In genomic region chr5:69265931-69266330, GRCh38 we compare ENCODE assay signal across 9 cellular contexts. TPM values are rescaled to one million over a fixed set of nuclear protein-coding genes. Genes with fewer than 3 reads are reported as not detected.
DNase-seq lines count a peak whose midpoint lies in the region; ATAC-seq and TF ChIP-seq lines count a peak whose summit lies in the region.
"Had no signal": no experiment of that assay in that cellular context is flagged by ENCODE, and none has a peak within 500 bp of the region (broad histone marks: within the 10 kb centered on the region; RNA-seq: fewer than 3 reads in every experiment).

No MANE protein-coding gene starts in this region.

- H3K9me2 ChIP-seq in GM23248 (ENCODE audit: insufficient read depth), result no peaks in the 10 kb centered on the region

- TF ChIP-seq CTCF in Caco-2 (IDR thresholded peaks at IDR 0.05; ENCODE audit: insufficient read depth in 1 of 2, low read depth in 1 of 2, low read length in 1 of 2, severe bottlenecking in 1 of 2, unreplicated experiment in 1 of 2), result peak; percentile 40 to 49
- peak; percentile 26; the same call in 1 of the 2 replicates for TF ChIP-seq CTCF in WI38 (IDR thresholded peaks at IDR 0.05; ENCODE audit: low read depth, low read length)
- TF ChIP-seq CTCF in kidney epithelial cell (IDR thresholded peaks at IDR 0.05; ENCODE audit: insufficient read depth, low read length, poor library complexity, severe bottlenecking), result peak; percentile 37
- TF ChIP-seq CTCF in gastroesophageal sphincter (IDR thresholded peaks at IDR 0.05), result no peak

- H3K79me2 ChIP-seq in GM23248 (ENCODE audit: insufficient read depth), result peaks cover 16% of the 10 kb centered on the region; the same call in 1 of the 2 replicates

- H3K4me3 Mint-ChIP-seq in Caco-2 (ENCODE audit: unreplicated experiment), result no peak overlapping the region

- H3K4me1 ChIP-seq in Caco-2 (no peaks in the 10 kb centered on the region), GM23248 (ENCODE audit: insufficient read depth) (peaks cover 6% of the 10 kb centered on the region), gastroesophageal sphincter (no peaks in the 10 kb centered on the region)

- H2AFZ ChIP-seq in GM23248, result no peak overlapping the region

- in situ Hi-C loops in GM23248 (cut with MboI), result no loop called here

- no peaks in the 10 kb centered on the region for H3K27me3 Mint-ChIP-seq in Caco-2 (ENCODE audit: insufficient read depth, unreplicated experiment)

- H3K9ac ChIP-seq in GM23248, result no peak overlapping the region

- POLR2A ChIA-PET in Caco-2 (lab: Charles Lee), result no interaction called here

- intact Hi-C loops in Caco-2 (cut with micrococcal nuclease; ENCODE audit: unreplicated experiment), result no loop called here
- intact Hi-C loops in Right ventricle myocardium superior (cut with DNase I), result no loop called here

- H3K27me3 ChIP-seq in Caco-2 (replicated peaks; ENCODE audit: control insufficient read depth, insufficient read depth, low read length), result no peaks in the 10 kb centered on the region
- no peaks in the 10 kb centered on the region for H3K27me3 ChIP-seq in GM23248 (replicated peaks; ENCODE audit: insufficient read depth)
- H3K27me3 ChIP-seq in kidney epithelial cell (ENCODE audit: control insufficient read depth, insufficient read depth, low read length), result no peaks in the 10 kb centered on the region
- H3K27me3 ChIP-seq in gastroesophageal sphincter, result no peaks in the 10 kb centered on the region

- DNase-seq in Caco-2 (peak; percentile 52 to 59), GM23248 (peak; percentile 25), kidney epithelial cell (ENCODE audit: low read depth) (no peak), Right ventricle myocardium superior (no peak)
- DNase-seq: left cardiac atrium, NCI-H1694 had no signal

- BruUV-seq in Caco-2 (replicated peaks; lab: Mats Ljungman, UMichigan), result no TSS peak

- H3K4me1 Mint-ChIP-seq in Caco-2 (ENCODE audit: low read depth, unreplicated experiment), result peaks cover 14% of the 10 kb centered on the region

- H3F3A ChIP-seq in GM23248 (ENCODE audit: insufficient read depth), result peaks cover 19% of the 10 kb centered on the region

- H3K9me3 ChIP-seq in Caco-2 (no peaks in the 10 kb centered on the region), GM23248 (ENCODE audit: low read depth) (no peaks in the 10 kb centered on the region), gastroesophageal sphincter (no peaks in the 10 kb centered on the region)

- ATAC-seq in Right ventricle myocardium superior (ENCODE audit: poor library complexity) (no peak), HG02610 (IDR thresholded peaks at IDR 0.05; ENCODE audit: unreplicated experiment) (no peak), gastroesophageal sphincter (no peak)
- ATAC-seq: left cardiac atrium had no signal

- no peak overlapping the region for H3K27ac ChIP-seq in GM23248
- H3K27ac ChIP-seq in gastroesophageal sphincter, result no peak overlapping the region

- peaks cover 88% of the 10 kb centered on the region for H3K36me3 Mint-ChIP-seq in Caco-2 (ENCODE audit: insufficient read depth, unreplicated experiment)

- no peak overlapping the region for H3K27ac Mint-ChIP-seq in Caco-2 (ENCODE audit: unreplicated experiment)

- TF ChIP-seq POLR2A in gastroesophageal sphincter (IDR thresholded peaks at IDR 0.05), result no peak

- H3K9me3 Mint-ChIP-seq in Caco-2 (ENCODE audit: unreplicated experiment), result no peaks in the 10 kb centered on the region

- no peak overlapping the region for H3K4me2 ChIP-seq in GM23248 (ENCODE audit: unreplicated experiment)

- CTCF ChIA-PET in Caco-2 (lab: Charles Lee), result interaction anchor here (1.4 to 2.0 kb wide), 3 partner anchors 13 to 172 kb away, joined by 4 to 5 read pairs (median 5); partner anchors contain the start of gene SLC30A5

- H4K20me1 ChIP-seq in GM23248 (ENCODE audit: insufficient read depth), result no peaks in the 10 kb centered on the region

- H3K36me3 ChIP-seq in Caco-2 (ENCODE audit: control insufficient read depth, insufficient read depth, low read length) (peaks cover 2% of the 10 kb centered on the region; the same call in 1 of the 2 replicates), GM23248 (ENCODE audit: low read depth) (peaks cover 56% of the 10 kb centered on the region), kidney epithelial cell (ENCODE audit: control insufficient read depth, insufficient read depth, low read length) (no peaks in the 10 kb centered on the region), gastroesophageal sphincter (peaks cover 5 to 93% of the 10 kb centered on the region in 2 donors)

- TF ChIP-seq EP300 in gastroesophageal sphincter (IDR thresholded peaks at IDR 0.05), result no peak

- no peak overlapping the region for H3K4me3 ChIP-seq in Caco-2 (ENCODE audit: low read depth, low read length)
- no peak overlapping the region for H3K4me3 ChIP-seq in GM23248
- H3K4me3 ChIP-seq in WI38 (ENCODE audit: low read depth, low read length), result no peak overlapping the region
- H3K4me3 ChIP-seq in kidney epithelial cell (ENCODE audit: low read depth, low read length), result no peak overlapping the region
- H3K4me3 ChIP-seq in gastroesophageal sphincter, result no peak overlapping the region

- WGBS in GM23248 (ENCODE audit: low coverage in 1 of 2, low lambda C conversion rate in 2 of 2, missing lambda C conversion rate in 2 of 2), 2 experiments, result 78 to 82% methylated on average over 11 of the region's 11 CpGs
- WGBS in gastroesophageal sphincter (ENCODE audit: low coverage in 1 of 2), 2 donors, result 71 to 75% methylated on average over 5 to 11 of the region's 11 CpGs

RNA-seq across cellular contexts. Expression of gene CDK7, which starts 31.2 kb away (rescaled TPM):
- total RNA-seq in Caco-2 (2022) (82.4 and 90.5 TPM in 2 replicates), kidney epithelial cell (50.3 and 52.8 TPM in 2 replicates), Right ventricle myocardium superior (14.8 TPM), gastroesophageal sphincter (10 to 100 TPM; 14.7 to 26.3 (median 22.5) TPM)
- 48.9 and 60.4 TPM in 2 replicates for total RNA-seq in GM23248 (2014; rRNA removed; shearing (Covaris generic))
- 55.7 and 58.9 TPM in 2 replicates for polyA plus RNA-seq in GM23248 (2016; fragmentation: Nextera tagmentation; extraction: Ambion mirVana)

Comparison
In these comparisons a context has a peak if more than half of its experiments do, and no peak if none do; other contexts are left out.
1. DNase-seq: peak in Caco-2 (2 of 2) and GM23248 (single experiment); none in kidney epithelial cell (single experiment) and Right ventricle myocardium superior (single experiment).
2. CTCF ChIP-seq: peak in Caco-2 (2 of 2), WI38 (single experiment) and kidney epithelial cell (single experiment); none in gastroesophageal sphincter (0 of 4).